Comparison of ENCODE assay signal across 1 cellular context in genomic region chr16:56993204-56993603, GRCh38.
TF ChIP-seq lines count a peak whose summit lies in the region.

No MANE protein-coding gene starts in this region.

TF ChIP-seq in WTC11, 78 proteins besides CTCF, POLR2A, EP300 and RAD21 (continued from another document):
- TF ChIP-seq ZNF512 (CRISPR knock-in tag; IDR thresholded peaks at IDR 0.05; ENCODE audit: borderline replicate concordance) (no peak), ZNF317 (CRISPR knock-in tag; IDR thresholded peaks at IDR 0.05; ENCODE audit: borderline replicate concordance, low read depth) (no peak), ATF6 (CRISPR knock-in tag; IDR thresholded peaks at IDR 0.05) (no peak), AR (CRISPR knock-in tag; IDR thresholded peaks at IDR 0.05) (no peak), OVOL2 (CRISPR knock-in tag; IDR thresholded peaks at IDR 0.05; ENCODE audit: borderline replicate concordance) (no peak), GTF2I (CRISPR knock-in tag; conservative IDR thresholded peaks at IDR 0.05) (no peak)
